Comparison of ENCODE assay signal across 23 cellular contexts in the genomic region with DNA sequence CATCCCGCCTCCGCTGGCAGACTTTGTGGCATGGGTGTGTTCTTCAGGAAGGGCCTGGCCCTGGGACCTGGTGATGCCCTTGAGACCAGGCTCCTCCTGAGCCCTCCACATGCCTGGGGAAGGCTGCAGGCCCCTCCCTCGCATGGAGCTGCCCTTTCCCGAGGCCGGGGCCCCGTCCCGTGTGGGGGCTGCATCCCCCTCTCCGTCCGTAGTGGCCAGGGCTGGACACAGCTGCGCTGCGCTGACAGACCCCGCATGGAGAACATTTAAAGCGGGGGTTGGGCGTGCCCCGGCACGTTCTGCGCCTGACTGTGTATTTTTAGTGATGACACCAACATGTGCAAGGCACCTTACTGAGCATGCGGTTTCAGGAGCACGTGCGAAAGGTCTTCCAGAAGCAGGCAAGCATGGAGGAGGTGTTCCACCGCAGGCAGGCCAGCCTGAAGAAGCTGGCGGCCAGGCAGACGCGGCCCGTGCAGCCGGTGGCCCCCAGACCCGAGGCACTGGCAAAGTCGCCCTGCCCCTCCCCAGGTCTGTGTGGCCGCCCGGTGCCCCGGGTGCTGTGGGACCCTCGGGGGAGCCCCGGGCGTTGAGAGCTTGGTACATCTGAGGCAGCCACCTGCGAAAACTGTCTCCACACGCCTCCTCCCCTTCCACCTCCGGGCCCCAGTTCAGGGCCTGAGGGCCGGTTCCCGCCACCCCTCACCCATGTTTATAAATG. TPM values are rescaled to one million over a fixed set of nuclear protein-coding genes. Genes with fewer than 3 reads are reported as not detected.
DNase-seq lines count a peak whose midpoint lies in the region; ATAC-seq and TF ChIP-seq lines count a peak whose summit lies in the region.
"Had no signal": no experiment of that assay in that cellular context is flagged by ENCODE, and none has a peak within 500 bp of the region (broad histone marks: within the 10 kb centered on the region; RNA-seq: fewer than 3 reads in every experiment).

No MANE protein-coding gene starts in this region.

- H3K14ac ChIP-seq in H9 (ENCODE audit: insufficient read depth, low read length): no peak overlapping the region; the same call in 1 of the 2 replicates

- H3K36me3 Mint-ChIP-seq in H9 (ENCODE audit: insufficient read depth in 1 of 3, low read depth in 3 of 3): peaks cover 10 to 15% (median 13%) of the 10 kb centered on the region in 3 experiments; a peak in 5 of 7 replicates
- H3K36me3 Mint-ChIP-seq in glutamatergic neuron (ENCODE audit: unreplicated experiment): peaks cover 9% of the 10 kb centered on the region

- no peaks in the 10 kb centered on the region for H3K79me2 ChIP-seq in H9 (ENCODE audit: insufficient read depth, low read length)

- H3K4me1 ChIP-seq in BE2C (no peaks in the 10 kb centered on the region; the same call in 1 of the 2 replicates), H9 (ENCODE audit: insufficient read depth, low read length) (no peaks in the 10 kb centered on the region)
- H3K4me1 ChIP-seq: SJSA1 had no signal

- no peak for ATAC-seq in GM21526 (IDR thresholded peaks at IDR 0.05; ENCODE audit: low FRiP score, unreplicated experiment)
- ATAC-seq: CD8-positive, alpha-beta T cell had no signal

- no peak overlapping the region for H3K56ac ChIP-seq in H9 (ENCODE audit: insufficient read length, low read depth, low read length)

- H4K91ac ChIP-seq in H9 (ENCODE audit: insufficient read length, low read depth, low read length): no peak overlapping the region

- H3K4me1 Mint-ChIP-seq in H9 (no peaks in the 10 kb centered on the region), glutamatergic neuron (ENCODE audit: low read depth, unreplicated experiment) (peaks cover 11% of the 10 kb centered on the region)

- no peak overlapping the region for H3K4me2 ChIP-seq in H9 (ENCODE audit: insufficient read depth, insufficient read length, low read length)
- H3K4me2 ChIP-seq: PC-9 had no signal

- H3K27ac ChIP-seq in H9 (ENCODE audit: insufficient read length, low read depth, low read length): no peak overlapping the region
- H3K27ac ChIP-seq: PC-9, RWPE1, SJSA1 had no signal

- TF ChIP-seq CTCF in BE2C (IDR thresholded peaks at IDR 0.05; ENCODE audit: low read depth, low read length) (no peak), H9 (conservative IDR thresholded peaks at IDR 0.05) (no peak), glutamatergic neuron (IDR thresholded peaks at IDR 0.05; ENCODE audit: partially characterized antibody, unreplicated experiment) (no peak)

- no peak overlapping the region for H3K9ac ChIP-seq in H9 (ENCODE audit: extremely low read depth, insufficient read length, low read length)
- H3K9ac ChIP-seq: BLaER1 treated with 17β-estradiol and CSF1 and Interleukin-3, amounts not matched to agents 10 nM and 100 nM had no signal

- H3K79me1 ChIP-seq in H9 (ENCODE audit: insufficient read depth, low read depth, low read length, poor library complexity, severe bottlenecking): no peaks in the 10 kb centered on the region

- no peak overlapping the region for H4K8ac ChIP-seq in H9 (replicated peaks; ENCODE audit: insufficient read length, low read depth, low read length)

- H3K9me3 Mint-ChIP-seq in H9 (peaks cover 0 to 4% of the 10 kb centered on the region in 2 experiments; a peak in 2 of 5 replicates), glutamatergic neuron (ENCODE audit: unreplicated experiment) (peaks cover 3% of the 10 kb centered on the region)
- H3K9me3 Mint-ChIP-seq: CD8-positive, alpha-beta T cell had no signal

- H3K36me3 ChIP-seq in BE2C: peaks cover 15% of the 10 kb centered on the region
- H3K36me3 ChIP-seq: BLaER1 treated with 17β-estradiol and CSF1 and Interleukin-3, amounts not matched to agents 10 nM and 100 nM; SJSA1 had no signal

- no peak overlapping the region for H3T11ph ChIP-seq in H9 (ENCODE audit: low read length)

- no peak overlapping the region for H2AK5ac ChIP-seq in H9 (ENCODE audit: insufficient read length, low read length)

- H3K27ac Mint-ChIP-seq in H9: peak overlapping the region in 2 of 3 experiments; percentile 30 to 90; a peak in 1 of 7 replicates
- H3K27ac Mint-ChIP-seq in glutamatergic neuron (ENCODE audit: unreplicated experiment): no peak overlapping the region
- H3K27ac Mint-ChIP-seq: CD8-positive, alpha-beta T cell had no signal

- intact Hi-C loops in posterior vena cava (cut with DNase I): no loop called here

- H3K27me3 ChIP-seq in BE2C (no peaks in the 10 kb centered on the region), H9 (ENCODE audit: insufficient read depth, low read length) (no peaks in the 10 kb centered on the region)
- H3K27me3 ChIP-seq: BLaER1 treated with 17β-estradiol and CSF1 and Interleukin-3, amounts not matched to agents 10 nM and 100 nM; SJSA1 had no signal

- H3K23ac ChIP-seq in H9 (ENCODE audit: insufficient read length, low read depth, low read length): no peak overlapping the region

- H2AFZ ChIP-seq in H9 (ENCODE audit: low read length): no peak overlapping the region
- H2AFZ ChIP-seq: PC-9 had no signal

- H4K20me1 ChIP-seq in H9 (ENCODE audit: control insufficient read depth, insufficient read depth, insufficient read length): no peaks in the 10 kb centered on the region

- no peak overlapping the region for H2BK15ac ChIP-seq in H9 (ENCODE audit: low read depth, low read length)

- WGBS in H9 (ENCODE audit: extremely low coverage, insufficient read length, low lambda C conversion rate): no CpG with 5 or more reads among the region's 39 CpGs

- H3K9me3 ChIP-seq in BE2C (no peaks in the 10 kb centered on the region), H9 (ENCODE audit: control insufficient read depth, low read depth, low read length) (no peaks in the 10 kb centered on the region)
- H3K9me3 ChIP-seq: SJSA1 had no signal

- no peak overlapping the region for H3K4ac ChIP-seq in H9 (ENCODE audit: low read depth, low read length)

- H3K18ac ChIP-seq in H9 (ENCODE audit: insufficient read length, low read depth, low read length): no peak overlapping the region

- no peak overlapping the region for H2BK12ac ChIP-seq in H9 (ENCODE audit: insufficient read length, low read depth, low read length)

- H3K23me2 ChIP-seq in H9 (ENCODE audit: insufficient read length, low read depth, low read length, poor library complexity, severe bottlenecking): no peaks in the 10 kb centered on the region

- H2BK120ac ChIP-seq in H9 (ENCODE audit: low read depth, low read length, poor library complexity, severe bottlenecking): no peak overlapping the region

- no peak overlapping the region for H2BK20ac ChIP-seq in H9 (ENCODE audit: low read depth, low read length, poor library complexity, severe bottlenecking)

- H3K27me3 Mint-ChIP-seq in H9 (ENCODE audit: low read depth) (no peaks in the 10 kb centered on the region), glutamatergic neuron (ENCODE audit: unreplicated experiment) (peaks cover 9% of the 10 kb centered on the region)

- no peak overlapping the region for H3K4me3 ChIP-seq in BE2C (ENCODE audit: low read depth, low read length)
- H3K4me3 ChIP-seq: BLaER1 treated with 17β-estradiol and CSF1 and Interleukin-3, amounts not matched to agents 10 nM and 100 nM; PC-9; SJSA1 had no signal

- no peak overlapping the region for H2BK5ac ChIP-seq in H9 (ENCODE audit: insufficient read length, low read length)

- DNase-seq in BE2C (peak; percentile 10), H9 (no peak), glutamatergic neuron (peak; percentile 9), posterior vena cava (ENCODE audit: low spot score) (peak; percentile 78), medulla oblongata (ENCODE audit: extremely low spot score) (no peak), glomerular visceral epithelial cell (ENCODE audit: extremely low spot score) (no peak)
- DNase-seq in effector CD8-positive, alpha-beta T cell (lab: John Stamatoyannopoulos, UW): no peak
- DNase-seq: Calu3; CD8-positive, alpha-beta T cell; GF-D8; Karpas-422; NCI-H1417 treated with DMSO at 0.1 percent for 48 hours; NCI-H187 treated with DMSO at 0.1 percent for 48 hours; NCI-H345; NCI-H524 treated with DMSO at 0.1 percent for 48 hours; PC-9 had no signal

- no peak overlapping the region for H4K5ac ChIP-seq in H9 (ENCODE audit: insufficient read length, low read depth, low read length)

- H3K4me3 Mint-ChIP-seq in H9 (no peak overlapping the region), glutamatergic neuron (ENCODE audit: unreplicated experiment) (no peak overlapping the region)
- H3K4me3 Mint-ChIP-seq: CD8-positive, alpha-beta T cell had no signal

RNA-seq across cellular contexts. Expression of gene F7, which starts 28.8 kb away (rescaled TPM):
- 1.6 TPM for polyA plus RNA-seq in BE2C (2012; ENCODE audit: insufficient read depth, insufficient read length, low read depth)
- total RNA-seq in H9 (2021) (0.66 and 0.81 TPM in 2 replicates), glutamatergic neuron (ENCODE audit: unreplicated experiment) (not detected), posterior vena cava (under 1 TPM in 1 of 2 donors, not detected in 1; 0.10 TPM)
- total RNA-seq: A673; Calu3; CD8-positive, alpha-beta T cell; HT-29; MCF 10A; PC-9; SJSA1 had no signal

RNA-seq across cellular contexts. Expression of gene F10, which starts 45.8 kb away (rescaled TPM):
- polyA plus RNA-seq in BE2C (2012; ENCODE audit: insufficient read depth, insufficient read length, low read depth): 3.6 TPM
- total RNA-seq in H9 (2021): 1.7 TPM in 2 replicates
- 0.74 TPM for total RNA-seq in glutamatergic neuron (ENCODE audit: unreplicated experiment)
- 10 to 100 TPM; 19.8 to 48.4 TPM for total RNA-seq in posterior vena cava
- total RNA-seq: A673; Calu3; CD8-positive, alpha-beta T cell; HT-29; MCF 10A; PC-9 had no signal

Comparison
In these comparisons a context has a peak if more than half of its experiments do, and no peak if none do; other contexts are left out.
1. DNase-seq: peak in BE2C (single experiment), glutamatergic neuron (single experiment) and posterior vena cava (single experiment); none in H9 (single experiment), effector CD8-positive, alpha-beta T cell (single experiment), medulla oblongata (single experiment) and glomerular visceral epithelial cell (single experiment).